Comparison of ENCODE assay signal across 21 cellular contexts in the genomic region with DNA sequence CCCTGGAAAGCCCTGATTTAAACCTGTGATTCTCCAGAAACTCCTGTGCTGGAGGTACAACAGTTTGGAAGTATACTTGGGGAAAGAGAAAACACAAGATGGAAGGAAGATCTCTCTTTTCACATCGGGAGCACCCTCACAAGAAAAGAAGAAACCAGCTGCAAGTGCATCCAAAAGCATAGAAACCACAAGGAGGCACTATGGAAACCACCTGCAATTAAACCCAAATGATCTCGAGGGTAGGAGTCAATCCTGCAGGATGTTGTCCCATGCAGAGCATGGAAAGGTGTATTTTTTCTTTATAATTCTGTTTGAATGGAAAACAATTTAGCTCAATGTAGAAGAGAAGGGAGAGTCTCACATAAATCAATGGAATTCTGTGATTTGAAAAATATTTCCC.
A peak's percentile ranks its signal among the peaks of the same experiment; 100 is the strongest.
DNase-seq lines count a peak whose midpoint lies in the region; ATAC-seq and TF ChIP-seq lines count a peak whose summit lies in the region.
"Had no signal": no experiment of that assay in that cellular context is flagged by ENCODE, and none has a peak within 500 bp of the region (broad histone marks: within the 10 kb centered on the region; RNA-seq: fewer than 3 reads in every experiment).

No MANE protein-coding gene starts in this region.

- H3K4me3 ChIP-seq in H7 (ENCODE audit: insufficient read depth, low read depth, low read length) (no peak overlapping the region), suprapubic skin (no peak overlapping the region)
- H3K4me3 ChIP-seq: BLaER1 treated with 17β-estradiol and CSF1 and Interleukin-3, amounts not matched to agents 10 nM and 100 nM; PC-9 had no signal

- in situ Hi-C loops in ACHN (cut with HindIII; ENCODE audit: low pct_ligation_motif_present, low pct_unique_long_range_greater_than_20kb, low sequenced_read_pairs), result no loop called here

- no peaks in the 10 kb centered on the region for H3K9me3 ChIP-seq in suprapubic skin

- H3K4me1 ChIP-seq in suprapubic skin, result peaks cover 11% of the 10 kb centered on the region
- H3K4me1 ChIP-seq: BLaER1 treated with 17β-estradiol and CSF1 and Interleukin-3, amounts not matched to agents 10 nM and 100 nM had no signal

- DNase-seq in ACHN, result peak; percentile 13
- peak; percentile 34 for DNase-seq in H7
- DNase-seq in WTC11 (ENCODE audit: low spot score), result no peak
- DNase-seq in iPS-NIHi11 (ENCODE audit: low spot score), result peak; percentile 12
- no peak for DNase-seq in suprapubic skin (ENCODE audit: low spot score in 2 of 2)
- no peak for DNase-seq in stimulated activated naive CD4-positive, alpha-beta T cell treated with Interleukin-2 at 50 U/mL for 16 hours (lab: John Stamatoyannopoulos, UW)
- no peak for DNase-seq in Right ventricle myocardium inferior (ENCODE audit: missing footprints)
- DNase-seq in activated T-cell treated with anti-CD3 and anti-CD28 coated beads, Interleukin-2, amount 50 U/mL, for 72 hours, result no peak
- DNase-seq: activated CD4-positive, alpha-beta T cell treated with anti-CD3 and anti-CD28 coated beads for 4 hours; activated naive CD4-positive, alpha-beta T cell treated with anti-CD3 and anti-CD28 coated beads, Interleukin-2, amount 50 U/mL, for 16 hours; caudate nucleus; dermis blood vessel endothelial cell; KG1; MV-4-11; NCI-H510A treated with DMSO at 0.1 percent for 48 hours; PC-9; stimulated activated CD8-positive, alpha-beta memory T cell treated with anti-CD3 and anti-CD28 coated beads, Interleukin-4, amount 100 ng/mL, for 48 hours had no signal

- H3K27ac ChIP-seq in suprapubic skin, result no peak overlapping the region
- H3K27ac ChIP-seq: BLaER1 treated with 17β-estradiol and CSF1 and Interleukin-3, amounts not matched to agents 10 nM and 100 nM; PC-9 had no signal

- no peaks in the 10 kb centered on the region for H3K27me3 Mint-ChIP-seq in WTC11 (ENCODE audit: low read depth)
- H3K27me3 Mint-ChIP-seq in activated T-cell treated with anti-CD3 and anti-CD28 coated beads, Interleukin-2, amount 50 U/mL, for 72 hours (ENCODE audit: low read depth), result no peaks in the 10 kb centered on the region
- H3K27me3 Mint-ChIP-seq: type B pancreatic cell had no signal

- no peak for TF ChIP-seq EP300 in suprapubic skin (IDR thresholded peaks at IDR 0.05)

- TF ChIP-seq POLR2A in suprapubic skin (IDR thresholded peaks at IDR 0.05), result no peak

- intact Hi-C loops in Right ventricle myocardium inferior (cut with DNase I), result no loop called here

- WGBS in suprapubic skin, result 65% methylated on average over 2 of the region's 2 CpGs

- H3K27ac Mint-ChIP-seq in WTC11, result no peak overlapping the region
- H3K27ac Mint-ChIP-seq in activated T-cell treated with anti-CD3 and anti-CD28 coated beads, Interleukin-2, amount 50 U/mL, for 72 hours, result no peak overlapping the region
- H3K27ac Mint-ChIP-seq: activated T-helper 1 cell treated with anti-CD3 and anti-CD28 coated beads, Interleukin-12 subunit alpha, Interleukin-12 subunit beta, Interleukin-2, Interleukin-4 antibody, amounts not matched to agents 30 ng/mL and 10 ng/mL and 1 ng/mL, durations not matched to agents 14 hours and 24 hours and 36 hours; T-helper 1 cell treated with Interleukin-12 subunit alpha and Interleukin-12 subunit beta and Interleukin-4 antibody, amounts not matched to agents 30 μg/mL and 1 μg/mL, for 36 hours; type B pancreatic cell had no signal

- CTCF ChIA-PET in WTC11 (lab: Charles Lee), result interaction anchor here (0.6 to 1.8 kb wide), 7 partner anchors 12 to 526 kb away, joined by 3 to 11 read pairs (median 3); no protein-coding TSS in a partner anchor

- no peak overlapping the region for H3K4me3 Mint-ChIP-seq in WTC11
- H3K4me3 Mint-ChIP-seq in activated T-cell treated with anti-CD3 and anti-CD28 coated beads, Interleukin-2, amount 50 U/mL, for 72 hours, result no peak overlapping the region
- H3K4me3 Mint-ChIP-seq: activated T-helper 1 cell treated with anti-CD3 and anti-CD28 coated beads, Interleukin-12 subunit alpha, Interleukin-12 subunit beta, Interleukin-2, Interleukin-4 antibody, amounts not matched to agents 30 ng/mL and 10 ng/mL and 1 ng/mL, durations not matched to agents 14 hours and 24 hours and 36 hours; T-helper 1 cell treated with Interleukin-12 subunit alpha and Interleukin-12 subunit beta and Interleukin-4 antibody, amounts not matched to agents 30 μg/mL and 1 μg/mL, for 36 hours; type B pancreatic cell had no signal

- peak; percentile 78 for ATAC-seq in WTC11
- no peak for ATAC-seq in Right ventricle myocardium inferior
- ATAC-seq in activated T-cell treated with anti-CD3 and anti-CD28 coated beads, Interleukin-2, amount 50 U/mL, for 72 hours (replicated peaks in 1 of 2), result no peak

- H3K27me3 ChIP-seq in H7 (ENCODE audit: control insufficient read depth, insufficient read depth, low read length) (no peaks in the 10 kb centered on the region), suprapubic skin (no peaks in the 10 kb centered on the region)
- H3K27me3 ChIP-seq: BLaER1 treated with 17β-estradiol and CSF1 and Interleukin-3, amounts not matched to agents 10 nM and 100 nM had no signal

- peaks cover 11% of the 10 kb centered on the region for H3K4me1 Mint-ChIP-seq in WTC11
- H3K4me1 Mint-ChIP-seq in activated T-cell treated with anti-CD3 and anti-CD28 coated beads, Interleukin-2, amount 50 U/mL, for 72 hours (ENCODE audit: low read depth), result no peaks in the 10 kb centered on the region

- no peaks in the 10 kb centered on the region for H3K36me3 Mint-ChIP-seq in WTC11
- peaks cover 0 to 4% of the 10 kb centered on the region in 2 donors for H3K36me3 Mint-ChIP-seq in activated T-cell treated with anti-CD3 and anti-CD28 coated beads, Interleukin-2, amount 50 U/mL, for 72 hours (ENCODE audit: insufficient read depth in 2 of 2)
- H3K36me3 Mint-ChIP-seq: type B pancreatic cell had no signal

- H3K36me3 ChIP-seq in H7 (replicated peaks; ENCODE audit: control insufficient read depth, insufficient read depth, low read length) (no peaks in the 10 kb centered on the region), suprapubic skin (no peaks in the 10 kb centered on the region)
- H3K36me3 ChIP-seq: BLaER1 treated with 17β-estradiol and CSF1 and Interleukin-3, amounts not matched to agents 10 nM and 100 nM had no signal

- POLR2A ChIA-PET in WTC11 (lab: Charles Lee), result no interaction called here

- TF ChIP-seq CTCF in WTC11 (IDR thresholded peaks at IDR 0.05) (no peak), suprapubic skin (IDR thresholded peaks at IDR 0.05) (no peak)

- H3K9me3 Mint-ChIP-seq in WTC11, result no peaks in the 10 kb centered on the region
- peaks cover 10 to 11% of the 10 kb centered on the region in 2 donors for H3K9me3 Mint-ChIP-seq in activated T-cell treated with anti-CD3 and anti-CD28 coated beads, Interleukin-2, amount 50 U/mL, for 72 hours

TF ChIP-seq in WTC11, 78 proteins besides CTCF, POLR2A, EP300 and RAD21:
- TF ChIP-seq PRRX2 (CRISPR knock-in tag; IDR thresholded peaks at IDR 0.05) (no peak), MYBL2 (CRISPR knock-in tag; IDR thresholded peaks at IDR 0.05) (no peak), CBFB (CRISPR knock-in tag; IDR thresholded peaks at IDR 0.05; ENCODE audit: low read depth) (no peak)
- TF ChIP-seq, protein P1, sequence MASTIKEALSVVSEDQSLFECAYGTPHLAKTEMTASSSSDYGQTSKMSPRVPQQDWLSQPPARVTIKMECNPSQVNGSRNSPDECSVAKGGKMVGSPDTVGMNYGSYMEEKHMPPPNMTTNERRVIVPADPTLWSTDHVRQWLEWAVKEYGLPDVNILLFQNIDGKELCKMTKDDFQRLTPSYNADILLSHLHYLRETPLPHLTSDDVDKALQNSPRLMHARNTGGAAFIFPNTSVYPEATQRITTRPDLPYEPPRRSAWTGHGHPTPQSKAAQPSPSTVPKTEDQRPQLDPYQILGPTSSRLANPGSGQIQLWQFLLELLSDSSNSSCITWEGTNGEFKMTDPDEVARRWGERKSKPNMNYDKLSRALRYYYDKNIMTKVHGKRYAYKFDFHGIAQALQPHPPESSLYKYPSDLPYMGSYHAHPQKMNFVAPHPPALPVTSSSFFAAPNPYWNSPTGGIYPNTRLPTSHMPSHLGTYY (CRISPR knock-in tag; IDR thresholded peaks at IDR 0.05), result no peak

Comparison
In these comparisons a context has a peak if more than half of its experiments do, and no peak if none do; other contexts are left out.
1. DNase-seq: peak in ACHN (single experiment), H7 (single experiment) and iPS-NIHi11 (single experiment); none in WTC11 (single experiment), suprapubic skin (0 of 2), stimulated activated naive CD4-positive, alpha-beta T cell treated with Interleukin-2 at 50 U/mL for 16 hours (single experiment), Right ventricle myocardium inferior (single experiment) and activated T-cell treated with anti-CD3 and anti-CD28 coated beads, Interleukin-2, amount 50 U/mL, for 72 hours (0 of 2).